In genomic region chr2:183752571-183752970, GRCh38 we compare ENCODE assay signal across 2 cellular contexts.
TF ChIP-seq lines count a peak whose summit lies in the region.

No MANE protein-coding gene starts in this region.

TF ChIP-seq in GM23338, 12 proteins besides CTCF, POLR2A, EP300 and RAD21:
- TF ChIP-seq NANOG (IDR thresholded peaks at IDR 0.05; ENCODE audit: borderline replicate concordance), result no peak
- no peak for TF ChIP-seq EZH2phosphoT487 (IDR thresholded peaks at IDR 0.05; ENCODE audit: unreplicated experiment)
- no peak for TF ChIP-seq ZNF114 (CRISPR knock-in tag; IDR thresholded peaks at IDR 0.05)
- TF ChIP-seq EZH2 (IDR thresholded peaks at IDR 0.05; ENCODE audit: low read depth, unreplicated experiment), result no peak
- TF ChIP-seq ZNF331 (CRISPR knock-in tag; IDR thresholded peaks at IDR 0.05; ENCODE audit: low read depth), result no peak
- no peak for TF ChIP-seq CREB1 (CRISPR knock-in tag; IDR thresholded peaks at IDR 0.05; ENCODE audit: low read depth)
- no peak for TF ChIP-seq POLR2AphosphoS5 (IDR thresholded peaks at IDR 0.05; ENCODE audit: low read depth)
- no peak for TF ChIP-seq JUNB (IDR thresholded peaks at IDR 0.05; ENCODE audit: unreplicated experiment)
- no peak for TF ChIP-seq ETS1 (IDR thresholded peaks at IDR 0.05)
- no peak for TF ChIP-seq ZNF462 (CRISPR knock-in tag; IDR thresholded peaks at IDR 0.05)
- TF ChIP-seq STAT1 (IDR thresholded peaks at IDR 0.05; ENCODE audit: unreplicated experiment), result no peak
- no peak for TF ChIP-seq REST (IDR thresholded peaks at IDR 0.05; ENCODE audit: unreplicated experiment)

TF ChIP-seq in H1, 55 proteins besides CTCF, POLR2A, EP300 and RAD21:
- TF ChIP-seq CEBPB (IDR thresholded peaks at IDR 0.05; ENCODE audit: low read depth, low read length) (no peak), NANOG (IDR thresholded peaks at IDR 0.05; ENCODE audit: insufficient read depth, low read depth, low read length, poor library complexity, severe bottlenecking) (no peak), CBX8 (IDR thresholded peaks at IDR 0.05; ENCODE audit: borderline replicate concordance, low read depth, low read length) (no peak), ATF2 (IDR thresholded peaks at IDR 0.05; ENCODE audit: low read length) (no peak), KDM4A (IDR thresholded peaks at IDR 0.05; ENCODE audit: low read depth, low read length, severe bottlenecking) (no peak), FOSL1 (IDR thresholded peaks at IDR 0.05; ENCODE audit: insufficient read depth, low read depth, low read length) (no peak), JUN (IDR thresholded peaks at IDR 0.05; ENCODE audit: low read depth, low read length) (no peak), CHD2 (IDR thresholded peaks at IDR 0.05; ENCODE audit: low read length) (no peak), EZH2 (IDR thresholded peaks at IDR 0.05; ENCODE audit: low read depth, low read length, severe bottlenecking) (no peak), KDM1A (IDR thresholded peaks at IDR 0.05; ENCODE audit: borderline replicate concordance, low read length) (no peak), SIRT6 (IDR thresholded peaks at IDR 0.05; ENCODE audit: low read length) (no peak), PHF8 (conservative IDR thresholded peaks at IDR 0.05; ENCODE audit: low read depth, low read length) (no peak), POLR2AphosphoS5 (IDR thresholded peaks at IDR 0.05; ENCODE audit: low read depth, low read length) (no peak), MAFK (IDR thresholded peaks at IDR 0.05; ENCODE audit: low read depth, low read length) (no peak), TAF1 (IDR thresholded peaks at IDR 0.05; ENCODE audit: low read depth, low read length) (no peak), ATF3 (IDR thresholded peaks at IDR 0.05; ENCODE audit: insufficient read depth, low read depth, low read length) (no peak), TCF12 (IDR thresholded peaks at IDR 0.05; ENCODE audit: low read depth, low read length) (no peak)
